In the genomic region with DNA sequence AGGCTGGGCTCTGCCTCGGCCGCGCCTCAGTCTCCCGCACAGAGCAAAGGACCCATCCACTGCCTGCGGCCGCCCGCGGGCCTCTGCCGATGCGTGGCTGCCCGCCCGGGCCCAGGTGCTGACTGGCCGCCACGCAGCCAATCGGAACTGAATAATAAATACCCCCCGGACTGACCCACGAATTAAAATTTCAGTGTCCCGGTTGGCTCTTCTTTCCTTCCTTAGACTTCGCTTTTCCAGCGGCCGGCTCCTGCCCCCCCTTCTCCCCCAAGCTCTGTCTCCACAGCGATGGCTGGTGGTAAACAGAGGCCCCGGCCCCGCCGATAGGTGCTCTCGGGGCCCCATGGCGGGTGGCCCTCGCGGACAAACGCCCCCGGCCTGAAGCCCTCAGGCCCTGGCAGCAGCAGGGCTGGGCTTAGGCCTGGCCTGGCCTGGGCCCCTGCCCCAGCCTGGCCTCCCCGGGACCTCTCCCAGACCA, we compare ENCODE assay signal across 1 cellular context.
TF ChIP-seq lines count a peak whose summit lies in the region.

No MANE protein-coding gene starts in this region.

TF ChIP-seq in H1, 55 proteins besides CTCF, POLR2A, EP300 and RAD21:
- TF ChIP-seq USF2 (IDR thresholded peaks at IDR 0.05; ENCODE audit: low read length) (no peak), POU5F1 (IDR thresholded peaks at IDR 0.05; ENCODE audit: low read depth, low read length) (no peak), POLR2AphosphoS5 (IDR thresholded peaks at IDR 0.05; ENCODE audit: low read depth, low read length) (no peak), KDM5A (IDR thresholded peaks at IDR 0.05; ENCODE audit: low read length) (no peak), CHD2 (IDR thresholded peaks at IDR 0.05; ENCODE audit: low read length) (no peak), CREB1 (IDR thresholded peaks at IDR 0.05) (no peak), BACH1 (IDR thresholded peaks at IDR 0.05; ENCODE audit: low read length) (no peak), ZNF274 (IDR thresholded peaks at IDR 0.05; ENCODE audit: borderline replicate concordance, extremely low read depth, low read length) (no peak), FOSL1 (IDR thresholded peaks at IDR 0.05; ENCODE audit: insufficient read depth, low read depth, low read length) (no peak), PHF8 (conservative IDR thresholded peaks at IDR 0.05; ENCODE audit: low read depth, low read length) (no peak), JUND (IDR thresholded peaks at IDR 0.05; ENCODE audit: low read length) (no peak), SIN3A (conservative IDR thresholded peaks at IDR 0.05 in 1 of 2, IDR thresholded peaks at IDR 0.05 in 1 of 2; ENCODE audit: low read depth in 1 of 2, low read length in 2 of 2) (no peak), CBX5 (IDR thresholded peaks at IDR 0.05; ENCODE audit: low read depth, low read length) (no peak), SIRT6 (IDR thresholded peaks at IDR 0.05; ENCODE audit: low read length) (no peak), RNF2 (IDR thresholded peaks at IDR 0.05; ENCODE audit: borderline replicate concordance, low read depth, low read length, missing control alignments, poor library complexity, severe bottlenecking) (no peak), NANOG (IDR thresholded peaks at IDR 0.05; ENCODE audit: insufficient read depth, low read depth, low read length, poor library complexity, severe bottlenecking) (no peak), SP1 (IDR thresholded peaks at IDR 0.05; ENCODE audit: low read depth, low read length) (no peak)
- TF ChIP-seq, protein P1, sequence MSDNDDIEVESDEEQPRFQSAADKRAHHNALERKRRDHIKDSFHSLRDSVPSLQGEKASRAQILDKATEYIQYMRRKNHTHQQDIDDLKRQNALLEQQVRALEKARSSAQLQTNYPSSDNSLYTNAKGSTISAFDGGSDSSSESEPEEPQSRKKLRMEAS (IDR thresholded peaks at IDR 0.05) = no peak
- TF ChIP-seq, protein P2, sequence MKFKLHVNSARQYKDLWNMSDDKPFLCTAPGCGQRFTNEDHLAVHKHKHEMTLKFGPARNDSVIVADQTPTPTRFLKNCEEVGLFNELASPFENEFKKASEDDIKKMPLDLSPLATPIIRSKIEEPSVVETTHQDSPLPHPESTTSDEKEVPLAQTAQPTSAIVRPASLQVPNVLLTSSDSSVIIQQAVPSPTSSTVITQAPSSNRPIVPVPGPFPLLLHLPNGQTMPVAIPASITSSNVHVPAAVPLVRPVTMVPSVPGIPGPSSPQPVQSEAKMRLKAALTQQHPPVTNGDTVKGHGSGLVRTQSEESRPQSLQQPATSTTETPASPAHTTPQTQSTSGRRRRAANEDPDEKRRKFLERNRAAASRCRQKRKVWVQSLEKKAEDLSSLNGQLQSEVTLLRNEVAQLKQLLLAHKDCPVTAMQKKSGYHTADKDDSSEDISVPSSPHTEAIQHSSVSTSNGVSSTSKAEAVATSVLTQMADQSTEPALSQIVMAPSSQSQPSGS (IDR thresholded peaks at IDR 0.05; ENCODE audit: low read length) = no peak
